Comparison of ENCODE assay signal across 31 cellular contexts in genomic region chr16:46586011-46586577, GRCh38.
"Had no signal": no experiment of that assay in that cellular context is flagged by ENCODE, and none has a peak within 500 bp of the region (broad histone marks: within the 10 kb centered on the region; RNA-seq: fewer than 3 reads in every experiment).

No MANE protein-coding gene starts in this region.

- H3K27ac ChIP-seq: brain microvascular endothelial cell, coronary artery, esophagus muscularis mucosa, foreskin keratinocyte, gastrocnemius medialis, heart left ventricle, VCaP had no signal

- H3K27me3 ChIP-seq: brain microvascular endothelial cell, esophagus muscularis mucosa, foreskin keratinocyte, gastrocnemius medialis, heart left ventricle had no signal

- H3K36me3 ChIP-seq: brain microvascular endothelial cell, esophagus muscularis mucosa, gastrocnemius medialis had no signal

- FAIRE-seq: astrocyte, bronchial epithelial cell, TTC549 had no signal

- H3K4me1 ChIP-seq: esophagus muscularis mucosa, gastrocnemius medialis, heart left ventricle had no signal

- DNase-seq: activated CD4-positive, alpha-beta memory T cell treated with anti-CD3 and anti-CD28 coated beads, Interleukin-2, amount 10 ng/mL, durations not matched to agents 7 days and 5 days; activated CD4-positive, alpha-beta T cell treated with anti-CD3 and anti-CD28 coated beads for 1 hour; activated CD4-positive, alpha-beta T cell treated with anti-CD3 and anti-CD28 coated beads for 4 hours; activated CD4-positive, alpha-beta T cell treated with anti-CD3 and anti-CD28 coated beads, Interleukin-2, amount 10 ng/mL, durations not matched to agents 7 days and 5 days; activated CD4-positive, alpha-beta T cell treated with anti-CD3 and anti-CD28 coated beads, Interleukin-2, amount 50 U/mL, for 4 hours; activated CD8-positive, alpha-beta memory T cell treated with anti-CD3 and anti-CD28 coated beads, Interleukin-2, amount 50 U/mL, for 48 hours; activated effector memory CD4-positive, alpha-beta T cell treated with Interleukin-2 at 50 U/mL for 16 hours; activated gamma-delta T cell treated with Interleukin-2 at 50 U/mL for 16 hours; activated naive CD4-positive, alpha-beta T cell treated with anti-CD3 and anti-CD28 coated beads, Interleukin-2, amount 50 U/mL, for 16 hours; activated naive CD4-positive, alpha-beta T cell treated with Interleukin-2 at 50 U/mL for 16 hours; activated T-cell treated with anti-CD3 and anti-CD28 coated beads for 4 hours; activated T-cell treated with anti-CD3 and anti-CD28 coated beads, Interleukin-2, amount 50 U/mL, for 24 hours; activated T-cell treated with anti-CD3 and anti-CD28 coated beads, Interleukin-2, amount 50 U/mL, for 72 hours; amniotic stem cell; anterior cingulate cortex; brain microvascular endothelial cell; effector CD4-positive, alpha-beta T cell; effector memory CD8-positive, alpha-beta T cell; erythroblast; foreskin keratinocyte; gastrocnemius medialis; glutamatergic neuron; heart left ventricle had no signal

- ATAC-seq: activated T-cell treated with anti-CD3 and anti-CD28 coated beads, Interleukin-2, amount 50 U/mL, for 72 hours; activated T-helper 17 cell treated with anti-CD3 and anti-CD28 coated beads, Interleukin-2, amount 50 U/mL, for 72 hours; effector memory CD8-positive, alpha-beta T cell; foreskin keratinocyte; gastrocnemius medialis; heart left ventricle; WTC11 had no signal

- H3K4me3 ChIP-seq: coronary artery, esophagus muscularis mucosa, gastrocnemius medialis, heart left ventricle had no signal

- H3K9me3 ChIP-seq: gastrocnemius medialis had no signal
